In genomic region chr1:59107516-59107915, GRCh38 we compare ENCODE assay signal across 13 cellular contexts.
DNase-seq lines count a peak whose midpoint lies in the region; ATAC-seq and TF ChIP-seq lines count a peak whose summit lies in the region.
"Had no signal": no experiment of that assay in that cellular context is flagged by ENCODE, and none has a peak within 500 bp of the region (broad histone marks: within the 10 kb centered on the region; RNA-seq: fewer than 3 reads in every experiment).

No MANE protein-coding gene starts in this region.

- H3K9me3 ChIP-seq in esophagus (ENCODE audit: control insufficient read depth in 2 of 2, insufficient read depth in 1 of 2, low read depth in 1 of 2, low read length in 1 of 2), result no peaks in the 10 kb centered on the region
- H3K9me3 ChIP-seq: SJCRH30 had no signal

- TF ChIP-seq CTCF in lower leg skin (IDR thresholded peaks at IDR 0.05), result no peak

- H3K4me3 ChIP-seq in esophagus (ENCODE audit: low read depth in 1 of 2, low read length in 2 of 2) (no peak overlapping the region), lower leg skin (ENCODE audit: low read depth, poor library complexity, severe bottlenecking) (no peak overlapping the region)
- H3K4me3 ChIP-seq: GM12878, SJCRH30 had no signal

- no peaks in the 10 kb centered on the region for H3K9me3 Mint-ChIP-seq in activated T-helper 17 cell treated with anti-CD3 and anti-CD28 coated beads, Interleukin-2, amount 50 U/mL, for 72 hours
- H3K9me3 Mint-ChIP-seq: neural crest cell had no signal

- no peak overlapping the region for H3K4me3 Mint-ChIP-seq in activated T-helper 17 cell treated with anti-CD3 and anti-CD28 coated beads, Interleukin-2, amount 50 U/mL, for 72 hours
- H3K4me3 Mint-ChIP-seq: neural crest cell had no signal

- H3K4me1 Mint-ChIP-seq in activated T-helper 17 cell treated with anti-CD3 and anti-CD28 coated beads, Interleukin-2, amount 50 U/mL, for 72 hours, result no peaks in the 10 kb centered on the region

- peak overlapping the region; percentile 29 to 40 for H3K27ac ChIP-seq in esophagus (ENCODE audit: low read depth in 2 of 2, low read length in 1 of 2)
- H3K27ac ChIP-seq: SJCRH30 had no signal

- H3K4me1 ChIP-seq in esophagus (ENCODE audit: control insufficient read depth in 2 of 2, insufficient read depth in 2 of 2, low read length in 1 of 2), result no peaks in the 10 kb centered on the region

- intact Hi-C loops in lower leg skin (cut with DNase I; ENCODE audit: low total_unique reads), result no loop called here

- DNase-seq in NOMO-1 (lab: John Stamatoyannopoulos, UW; ENCODE audit: unreplicated experiment in 2 of 2) (peak; percentile 21 to 23), lower leg skin (ENCODE audit: low spot score in 2 of 2) (peak; percentile 83 to 90), ureter (ENCODE audit: low spot score) (peak; percentile 72)
- DNase-seq: activated naive CD4-positive, alpha-beta T cell treated with Interleukin-2 at 50 U/mL for 16 hours; NCI-H2029 treated with DMSO at 0.1 percent for 48 hours; SJCRH30; stimulated activated CD4-positive, alpha-beta T cell treated with anti-CD3 and anti-CD28 coated beads, Interleukin-4, amount 100 ng/mL, for 1 hour had no signal

- WGBS in esophagus, 2 donors, result 46 to 67% methylated on average over 5 of the region's 5 CpGs
- 37 to 48% methylated on average over 5 of the region's 5 CpGs for WGBS in lower leg skin, 2 donors

- no peak for ATAC-seq in activated T-helper 17 cell treated with anti-CD3 and anti-CD28 coated beads, Interleukin-2, amount 50 U/mL, for 72 hours (replicated peaks)
- ATAC-seq in GM18519 (IDR thresholded peaks at IDR 0.05; ENCODE audit: low FRiP score, unreplicated experiment), result no peak
- ATAC-seq in HG02938 (IDR thresholded peaks at IDR 0.05; ENCODE audit: unreplicated experiment), result no peak
- ATAC-seq: GM12878 had no signal

- H3K27me3 ChIP-seq in esophagus (ENCODE audit: control insufficient read depth in 1 of 2, insufficient read depth in 2 of 2, low read length in 2 of 2), result no peaks in the 10 kb centered on the region
- H3K27me3 ChIP-seq: SJCRH30 had no signal

- TF ChIP-seq POLR2A in lower leg skin (IDR thresholded peaks at IDR 0.05), result no peak

- H3K36me3 Mint-ChIP-seq in activated T-helper 17 cell treated with anti-CD3 and anti-CD28 coated beads, Interleukin-2, amount 50 U/mL, for 72 hours (ENCODE audit: low read depth), result no peaks in the 10 kb centered on the region

- no peaks in the 10 kb centered on the region for H3K36me3 ChIP-seq in esophagus (ENCODE audit: control insufficient read depth in 2 of 2, insufficient read depth in 2 of 2, low read length in 1 of 2)
- H3K36me3 ChIP-seq: SJCRH30 had no signal

- no peak overlapping the region for H3K27ac Mint-ChIP-seq in activated T-helper 17 cell treated with anti-CD3 and anti-CD28 coated beads, Interleukin-2, amount 50 U/mL, for 72 hours

- H3K27me3 Mint-ChIP-seq in activated T-helper 17 cell treated with anti-CD3 and anti-CD28 coated beads, Interleukin-2, amount 50 U/mL, for 72 hours, result no peaks in the 10 kb centered on the region

Comparison
In these comparisons a context has a peak if more than half of its experiments do, and no peak if none do; other contexts are left out.
1. DNase-seq: peak in every context shown above with its lines; median percentile 86 in lower leg skin; 72 in ureter; 22 in NOMO-1.